Comparison of ENCODE assay signal across 1 cellular context in the genomic region with DNA sequence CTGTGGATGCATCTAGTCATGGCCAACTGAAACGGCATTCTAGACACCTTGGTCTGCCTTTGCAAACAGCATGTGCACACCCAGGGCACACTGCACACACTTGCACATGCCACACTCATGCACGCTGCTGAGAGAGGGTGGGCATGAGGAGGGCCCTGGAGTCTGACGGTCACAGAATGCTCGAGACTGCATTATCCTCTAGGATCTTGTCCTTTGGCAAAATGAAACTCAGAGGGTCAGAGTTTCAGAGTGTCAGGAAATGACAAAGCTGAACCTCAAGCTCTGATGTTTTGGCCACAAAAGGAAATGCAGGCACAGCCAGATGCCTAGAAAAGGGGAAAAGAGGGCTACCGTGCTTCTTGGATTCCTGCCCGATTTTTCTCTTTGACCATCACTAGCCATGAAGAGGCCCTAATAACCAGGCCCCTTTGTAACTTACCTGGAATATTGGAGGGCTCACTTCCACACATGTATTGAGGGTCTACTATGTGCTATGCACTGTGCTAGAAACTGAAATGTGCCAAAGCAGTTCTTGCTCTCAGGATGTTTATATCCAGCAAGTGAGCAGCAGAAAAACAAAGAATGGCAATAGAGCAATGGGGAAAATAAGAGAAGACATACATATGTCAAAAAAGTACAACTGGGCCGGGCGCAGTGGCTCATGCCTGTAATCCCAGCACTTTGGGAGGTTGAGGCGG.
TF ChIP-seq lines count a peak whose summit lies in the region.

No MANE protein-coding gene starts in this region.

TF ChIP-seq in H1, 55 proteins besides CTCF, POLR2A, EP300 and RAD21 (continued from another document):
- no peak for TF ChIP-seq TCF12 (IDR thresholded peaks at IDR 0.05; ENCODE audit: low read depth, low read length)
- TF ChIP-seq CTBP2 (IDR thresholded peaks at IDR 0.05; ENCODE audit: borderline replicate concordance, insufficient read depth, insufficient read length, low read length): no peak
- TF ChIP-seq TBP (IDR thresholded peaks at IDR 0.05; ENCODE audit: low read depth, low read length): no peak
- TF ChIP-seq RBBP5 (IDR thresholded peaks at IDR 0.05; ENCODE audit: borderline replicate concordance, low read depth, low read length): no peak
- TF ChIP-seq, protein P1, sequence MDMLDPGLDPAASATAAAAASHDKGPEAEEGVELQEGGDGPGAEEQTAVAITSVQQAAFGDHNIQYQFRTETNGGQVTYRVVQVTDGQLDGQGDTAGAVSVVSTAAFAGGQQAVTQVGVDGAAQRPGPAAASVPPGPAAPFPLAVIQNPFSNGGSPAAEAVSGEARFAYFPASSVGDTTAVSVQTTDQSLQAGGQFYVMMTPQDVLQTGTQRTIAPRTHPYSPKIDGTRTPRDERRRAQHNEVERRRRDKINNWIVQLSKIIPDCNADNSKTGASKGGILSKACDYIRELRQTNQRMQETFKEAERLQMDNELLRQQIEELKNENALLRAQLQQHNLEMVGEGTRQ (IDR thresholded peaks at IDR 0.05; ENCODE audit: low read length): no peak
- TF ChIP-seq BCL11A (IDR thresholded peaks at IDR 0.05; ENCODE audit: low read depth in 2 of 2, low read length in 2 of 2): no peak
- TF ChIP-seq TAF7 (optimal IDR thresholded peaks at IDR 0.05; ENCODE audit: borderline replicate concordance, low read depth, low read length): no peak
- TF ChIP-seq, protein P2, sequence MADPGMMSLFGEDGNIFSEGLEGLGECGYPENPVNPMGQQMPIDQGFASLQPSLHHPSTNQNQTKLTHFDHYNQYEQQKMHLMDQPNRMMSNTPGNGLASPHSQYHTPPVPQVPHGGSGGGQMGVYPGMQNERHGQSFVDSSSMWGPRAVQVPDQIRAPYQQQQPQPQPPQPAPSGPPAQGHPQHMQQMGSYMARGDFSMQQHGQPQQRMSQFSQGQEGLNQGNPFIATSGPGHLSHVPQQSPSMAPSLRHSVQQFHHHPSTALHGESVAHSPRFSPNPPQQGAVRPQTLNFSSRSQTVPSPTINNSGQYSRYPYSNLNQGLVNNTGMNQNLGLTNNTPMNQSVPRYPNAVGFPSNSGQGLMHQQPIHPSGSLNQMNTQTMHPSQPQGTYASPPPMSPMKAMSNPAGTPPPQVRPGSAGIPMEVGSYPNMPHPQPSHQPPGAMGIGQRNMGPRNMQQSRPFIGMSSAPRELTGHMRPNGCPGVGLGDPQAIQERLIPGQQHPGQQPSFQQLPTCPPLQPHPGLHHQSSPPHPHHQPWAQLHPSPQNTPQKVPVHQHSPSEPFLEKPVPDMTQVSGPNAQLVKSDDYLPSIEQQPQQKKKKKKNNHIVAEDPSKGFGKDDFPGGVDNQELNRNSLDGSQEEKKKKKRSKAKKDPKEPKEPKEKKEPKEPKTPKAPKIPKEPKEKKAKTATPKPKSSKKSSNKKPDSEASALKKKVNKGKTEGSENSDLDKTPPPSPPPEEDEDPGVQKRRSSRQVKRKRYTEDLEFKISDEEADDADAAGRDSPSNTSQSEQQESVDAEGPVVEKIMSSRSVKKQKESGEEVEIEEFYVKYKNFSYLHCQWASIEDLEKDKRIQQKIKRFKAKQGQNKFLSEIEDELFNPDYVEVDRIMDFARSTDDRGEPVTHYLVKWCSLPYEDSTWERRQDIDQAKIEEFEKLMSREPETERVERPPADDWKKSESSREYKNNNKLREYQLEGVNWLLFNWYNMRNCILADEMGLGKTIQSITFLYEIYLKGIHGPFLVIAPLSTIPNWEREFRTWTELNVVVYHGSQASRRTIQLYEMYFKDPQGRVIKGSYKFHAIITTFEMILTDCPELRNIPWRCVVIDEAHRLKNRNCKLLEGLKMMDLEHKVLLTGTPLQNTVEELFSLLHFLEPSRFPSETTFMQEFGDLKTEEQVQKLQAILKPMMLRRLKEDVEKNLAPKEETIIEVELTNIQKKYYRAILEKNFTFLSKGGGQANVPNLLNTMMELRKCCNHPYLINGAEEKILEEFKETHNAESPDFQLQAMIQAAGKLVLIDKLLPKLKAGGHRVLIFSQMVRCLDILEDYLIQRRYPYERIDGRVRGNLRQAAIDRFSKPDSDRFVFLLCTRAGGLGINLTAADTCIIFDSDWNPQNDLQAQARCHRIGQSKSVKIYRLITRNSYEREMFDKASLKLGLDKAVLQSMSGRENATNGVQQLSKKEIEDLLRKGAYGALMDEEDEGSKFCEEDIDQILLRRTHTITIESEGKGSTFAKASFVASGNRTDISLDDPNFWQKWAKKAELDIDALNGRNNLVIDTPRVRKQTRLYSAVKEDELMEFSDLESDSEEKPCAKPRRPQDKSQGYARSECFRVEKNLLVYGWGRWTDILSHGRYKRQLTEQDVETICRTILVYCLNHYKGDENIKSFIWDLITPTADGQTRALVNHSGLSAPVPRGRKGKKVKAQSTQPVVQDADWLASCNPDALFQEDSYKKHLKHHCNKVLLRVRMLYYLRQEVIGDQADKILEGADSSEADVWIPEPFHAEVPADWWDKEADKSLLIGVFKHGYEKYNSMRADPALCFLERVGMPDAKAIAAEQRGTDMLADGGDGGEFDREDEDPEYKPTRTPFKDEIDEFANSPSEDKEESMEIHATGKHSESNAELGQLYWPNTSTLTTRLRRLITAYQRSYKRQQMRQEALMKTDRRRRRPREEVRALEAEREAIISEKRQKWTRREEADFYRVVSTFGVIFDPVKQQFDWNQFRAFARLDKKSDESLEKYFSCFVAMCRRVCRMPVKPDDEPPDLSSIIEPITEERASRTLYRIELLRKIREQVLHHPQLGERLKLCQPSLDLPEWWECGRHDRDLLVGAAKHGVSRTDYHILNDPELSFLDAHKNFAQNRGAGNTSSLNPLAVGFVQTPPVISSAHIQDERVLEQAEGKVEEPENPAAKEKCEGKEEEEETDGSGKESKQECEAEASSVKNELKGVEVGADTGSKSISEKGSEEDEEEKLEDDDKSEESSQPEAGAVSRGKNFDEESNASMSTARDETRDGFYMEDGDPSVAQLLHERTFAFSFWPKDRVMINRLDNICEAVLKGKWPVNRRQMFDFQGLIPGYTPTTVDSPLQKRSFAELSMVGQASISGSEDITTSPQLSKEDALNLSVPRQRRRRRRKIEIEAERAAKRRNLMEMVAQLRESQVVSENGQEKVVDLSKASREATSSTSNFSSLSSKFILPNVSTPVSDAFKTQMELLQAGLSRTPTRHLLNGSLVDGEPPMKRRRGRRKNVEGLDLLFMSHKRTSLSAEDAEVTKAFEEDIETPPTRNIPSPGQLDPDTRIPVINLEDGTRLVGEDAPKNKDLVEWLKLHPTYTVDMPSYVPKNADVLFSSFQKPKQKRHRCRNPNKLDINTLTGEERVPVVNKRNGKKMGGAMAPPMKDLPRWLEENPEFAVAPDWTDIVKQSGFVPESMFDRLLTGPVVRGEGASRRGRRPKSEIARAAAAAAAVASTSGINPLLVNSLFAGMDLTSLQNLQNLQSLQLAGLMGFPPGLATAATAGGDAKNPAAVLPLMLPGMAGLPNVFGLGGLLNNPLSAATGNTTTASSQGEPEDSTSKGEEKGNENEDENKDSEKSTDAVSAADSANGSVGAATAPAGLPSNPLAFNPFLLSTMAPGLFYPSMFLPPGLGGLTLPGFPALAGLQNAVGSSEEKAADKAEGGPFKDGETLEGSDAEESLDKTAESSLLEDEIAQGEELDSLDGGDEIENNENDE (IDR thresholded peaks at IDR 0.05; ENCODE audit: insufficient replicate concordance, low read length): no peak
- no peak for TF ChIP-seq POLR2AphosphoS5 (IDR thresholded peaks at IDR 0.05; ENCODE audit: low read depth, low read length)
- no peak for TF ChIP-seq KDM1A (IDR thresholded peaks at IDR 0.05; ENCODE audit: borderline replicate concordance, low read length)
